ENCODE assay signal across 8 cellular contexts in the genomic region with DNA sequence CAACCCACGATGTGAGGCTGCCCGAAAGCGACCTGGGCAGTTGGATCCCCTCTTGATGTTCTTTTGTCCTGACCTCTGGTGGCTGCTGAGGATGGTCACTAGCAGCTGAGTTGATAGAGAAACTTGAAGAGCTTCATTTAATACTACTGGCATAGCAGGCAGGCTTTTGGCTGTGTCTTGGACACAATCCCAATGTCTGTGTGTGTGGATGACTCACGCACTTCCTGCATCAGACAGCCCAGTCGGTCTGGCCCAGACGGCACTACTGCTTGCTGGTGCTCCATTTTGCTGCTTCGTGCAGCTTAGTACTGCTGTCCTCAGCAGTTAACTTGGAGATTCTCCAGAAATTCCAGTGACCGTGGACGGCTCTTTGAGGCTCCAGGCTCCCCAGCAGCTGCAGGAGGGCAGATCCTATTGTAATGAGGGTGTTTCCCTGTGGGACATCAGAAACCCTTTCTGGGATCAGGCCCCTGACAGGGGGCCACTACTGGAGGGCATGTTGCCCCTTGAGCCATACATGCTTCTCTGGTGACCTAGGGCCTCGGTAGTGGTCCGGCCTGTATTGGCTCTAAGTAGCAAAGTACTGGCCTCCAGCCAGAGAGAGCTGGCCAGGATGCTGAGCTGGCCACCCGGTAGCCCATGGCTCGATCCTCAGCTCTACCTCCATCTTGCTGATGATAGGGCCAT. TPM values are rescaled to one million over a fixed set of nuclear protein-coding genes. Genes with fewer than 3 reads are reported as not detected.
A peak's percentile ranks its signal among the peaks of the same experiment; 100 is the strongest.
DNase-seq lines count a peak whose midpoint lies in the region; ATAC-seq and TF ChIP-seq lines count a peak whose summit lies in the region.

No MANE protein-coding gene starts in this region.

- no peak overlapping the region for H3K27ac Mint-ChIP-seq in CD8-positive, alpha-beta memory T cell

- no peaks in the 10 kb centered on the region for H3K27me3 ChIP-seq in CD8-positive, alpha-beta memory T cell (ENCODE audit: insufficient read depth, low read length, poor library complexity, severe bottlenecking)

- CTCF ChIA-PET in CD8-positive, alpha-beta memory T cell (lab: Charles Lee): no interaction called here

- peaks cover 0 to 1% (median 0%) of the 10 kb centered on the region in 3 donors for H3K36me3 Mint-ChIP-seq in CD8-positive, alpha-beta memory T cell

- peaks cover 7 to 22% of the 10 kb centered on the region in 2 donors for H3K27me3 Mint-ChIP-seq in CD8-positive, alpha-beta memory T cell

- H3K36me3 ChIP-seq in CD8-positive, alpha-beta memory T cell (ENCODE audit: insufficient read depth, low read length): no peaks in the 10 kb centered on the region

- no peak overlapping the region for H3K4me3 Mint-ChIP-seq in CD8-positive, alpha-beta memory T cell

- ATAC-seq in omental fat pad (ENCODE audit: low FRiP score): peak; percentile 91
- ATAC-seq in HG03025 (IDR thresholded peaks at IDR 0.05; ENCODE audit: low FRiP score, unreplicated experiment): no peak
- ATAC-seq in activated CD4-positive, CD25-positive, alpha-beta regulatory T cell treated with anti-CD3 and anti-CD28 coated beads, Interleukin-2, amount 50 U/mL, for 24 hours: no peak

- H3K9me3 Mint-ChIP-seq in CD8-positive, alpha-beta memory T cell: peaks cover 0 to 22% (median 14%) of the 10 kb centered on the region in 5 donors

- H3K27ac ChIP-seq in CD8-positive, alpha-beta memory T cell (ENCODE audit: low read depth, low read length): peak overlapping the region; percentile 80

- no peak for TF ChIP-seq CTCF in omental fat pad (IDR thresholded peaks at IDR 0.05)

- no peaks in the 10 kb centered on the region for H3K9me3 ChIP-seq in CD8-positive, alpha-beta memory T cell (ENCODE audit: low read length)

- no peaks in the 10 kb centered on the region for H3K4me1 Mint-ChIP-seq in CD8-positive, alpha-beta memory T cell

- H3K4me3 ChIP-seq in CD8-positive, alpha-beta memory T cell (ENCODE audit: low read length): no peak overlapping the region

- DNase-seq in CD8-positive, alpha-beta memory T cell: no peak
- DNase-seq in fibroblast of gingiva (ENCODE audit: low read depth) (peak; percentile 91), omental fat pad (ENCODE audit: low spot score) (peak; percentile 58), NCI-H510A treated with DMSO at 0.1 percent for 48 hours (lab: John Stamatoyannopoulos, UW) (no peak), NCI-H2029 treated with DMSO at 0.1 percent for 48 hours (lab: John Stamatoyannopoulos, UW) (no peak)

- no peaks in the 10 kb centered on the region for H3K4me1 ChIP-seq in CD8-positive, alpha-beta memory T cell (ENCODE audit: insufficient read depth, low read length)

- POLR2A ChIA-PET in CD8-positive, alpha-beta memory T cell (lab: Charles Lee): no interaction called here

TF ChIP-seq in PFSK-1, 5 proteins besides CTCF, POLR2A, EP300 and RAD21:
- TF ChIP-seq TAF1 (IDR thresholded peaks at IDR 0.05; ENCODE audit: borderline replicate concordance, insufficient read depth, low read length) (peak; percentile 49; the same call in 1 of the 2 replicates), SIN3A (IDR thresholded peaks at IDR 0.05; ENCODE audit: borderline replicate concordance, insufficient read depth, low read length) (peak; percentile 65; the same call in 1 of the 2 replicates), FOXP2 (optimal IDR thresholded peaks at IDR 0.05; ENCODE audit: borderline replicate concordance, extremely low read depth, extremely low read length, insufficient read depth) (peak; percentile 66), POLR2AphosphoS5 (IDR thresholded peaks at IDR 0.05; ENCODE audit: low read depth, low read length) (peak; percentile 60)
- TF ChIP-seq, protein P1, sequence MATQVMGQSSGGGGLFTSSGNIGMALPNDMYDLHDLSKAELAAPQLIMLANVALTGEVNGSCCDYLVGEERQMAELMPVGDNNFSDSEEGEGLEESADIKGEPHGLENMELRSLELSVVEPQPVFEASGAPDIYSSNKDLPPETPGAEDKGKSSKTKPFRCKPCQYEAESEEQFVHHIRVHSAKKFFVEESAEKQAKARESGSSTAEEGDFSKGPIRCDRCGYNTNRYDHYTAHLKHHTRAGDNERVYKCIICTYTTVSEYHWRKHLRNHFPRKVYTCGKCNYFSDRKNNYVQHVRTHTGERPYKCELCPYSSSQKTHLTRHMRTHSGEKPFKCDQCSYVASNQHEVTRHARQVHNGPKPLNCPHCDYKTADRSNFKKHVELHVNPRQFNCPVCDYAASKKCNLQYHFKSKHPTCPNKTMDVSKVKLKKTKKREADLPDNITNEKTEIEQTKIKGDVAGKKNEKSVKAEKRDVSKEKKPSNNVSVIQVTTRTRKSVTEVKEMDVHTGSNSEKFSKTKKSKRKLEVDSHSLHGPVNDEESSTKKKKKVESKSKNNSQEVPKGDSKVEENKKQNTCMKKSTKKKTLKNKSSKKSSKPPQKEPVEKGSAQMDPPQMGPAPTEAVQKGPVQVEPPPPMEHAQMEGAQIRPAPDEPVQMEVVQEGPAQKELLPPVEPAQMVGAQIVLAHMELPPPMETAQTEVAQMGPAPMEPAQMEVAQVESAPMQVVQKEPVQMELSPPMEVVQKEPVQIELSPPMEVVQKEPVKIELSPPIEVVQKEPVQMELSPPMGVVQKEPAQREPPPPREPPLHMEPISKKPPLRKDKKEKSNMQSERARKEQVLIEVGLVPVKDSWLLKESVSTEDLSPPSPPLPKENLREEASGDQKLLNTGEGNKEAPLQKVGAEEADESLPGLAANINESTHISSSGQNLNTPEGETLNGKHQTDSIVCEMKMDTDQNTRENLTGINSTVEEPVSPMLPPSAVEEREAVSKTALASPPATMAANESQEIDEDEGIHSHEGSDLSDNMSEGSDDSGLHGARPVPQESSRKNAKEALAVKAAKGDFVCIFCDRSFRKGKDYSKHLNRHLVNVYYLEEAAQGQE (IDR thresholded peaks at IDR 0.05; ENCODE audit: insufficient read depth in 1 of 2, low read depth in 2 of 2, low read length in 2 of 2): peak; percentile 3 to 45; a peak in 1 of 4 replicates

RNA-seq across cellular contexts. Expression of gene FPR3, which starts 4.5 kb away (rescaled TPM):
- total RNA-seq in CD8-positive, alpha-beta memory T cell: 1 to 10 TPM; 1.1 to 1.3 TPM
- polyA plus RNA-seq in CD8-positive, alpha-beta memory T cell: not detected
- not detected for polyA plus RNA-seq in PFSK-1 (2012; ENCODE audit: insufficient read length, low read depth)
- 10 to 100 TPM; 10.2 to 50.0 (median 23.9) TPM for total RNA-seq in omental fat pad

RNA-seq across cellular contexts. Expression of gene FPR2, which starts 38.5 kb away (rescaled TPM):
- not detected for total RNA-seq in CD8-positive, alpha-beta memory T cell
- polyA plus RNA-seq in CD8-positive, alpha-beta memory T cell: not detected
- polyA plus RNA-seq in PFSK-1 (2012; ENCODE audit: insufficient read length, low read depth): 0.24 TPM
- total RNA-seq in omental fat pad: 10 to 100 TPM in 1 of 4 donors, 1 to 10 TPM in 3; 3.1 to 16.2 (median 7.5) TPM

RNA-seq across cellular contexts. Expression of gene FPR1, which starts 47.8 kb away (rescaled TPM):
- total RNA-seq in CD8-positive, alpha-beta memory T cell: not detected
- not detected for polyA plus RNA-seq in CD8-positive, alpha-beta memory T cell
- polyA plus RNA-seq in PFSK-1 (2012; ENCODE audit: insufficient read length, low read depth): not detected
- total RNA-seq in omental fat pad: 10 to 100 TPM; 15.0 to 77.5 (median 56.5) TPM

Comparison
In these comparisons a context has a peak if more than half of its experiments do, and no peak if none do; other contexts are left out.
1. DNase-seq: peak in fibroblast of gingiva (single experiment) and omental fat pad (single experiment); none in CD8-positive, alpha-beta memory T cell (0 of 5), NCI-H510A treated with DMSO at 0.1 percent for 48 hours (single experiment) and NCI-H2029 treated with DMSO at 0.1 percent for 48 hours (single experiment).
2. RNA of gene FPR3, which starts 4.5 kb away (total RNA-seq): 10.2 to 50.0 TPM in omental fat pad; 1.1 to 1.3 TPM in CD8-positive, alpha-beta memory T cell; every median in the first group is over 4 times any median in the second.
3. RNA of gene FPR2, which starts 38.5 kb away (total RNA-seq): 3.1 to 16.2 TPM in omental fat pad; not detected in CD8-positive, alpha-beta memory T cell; every median in the first group is over 4 times any median in the second.
4. RNA of gene FPR1, which starts 47.8 kb away (total RNA-seq): 15.0 to 77.5 TPM in omental fat pad; not detected in CD8-positive, alpha-beta memory T cell; every median in the first group is over 10 times any median in the second.